8 cellular contexts compared by ENCODE assay signal in genomic region chr11:64185323-64186204, GRCh38. TPM values are rescaled to one million over a fixed set of nuclear protein-coding genes. Genes with fewer than 3 reads are reported as not detected.
DNase-seq lines count a peak whose midpoint lies in the region; ATAC-seq and FAIRE-seq lines count a peak whose summit lies in the region.

Gene STIP1, plus strand, starts transcription at chr11:64186171. Its CDS starts 91 bp downstream, at chr11:64186262.

- H3K27me3 ChIP-seq in endocrine pancreas (ENCODE audit: control insufficient read depth, insufficient read depth, low read length) (no peaks in the 10 kb centered on the region), mesendoderm (ENCODE audit: insufficient read depth, low read length, poor library complexity) (no peaks in the 10 kb centered on the region)

- peak within 1 kb of the TSS; percentile 97 for H3K18ac ChIP-seq in mesendoderm (ENCODE audit: low read length)

- H2BK15ac ChIP-seq in mesendoderm (replicated peaks; ENCODE audit: low read depth) = no peak within 1 kb of the TSS

- H3K4me1 ChIP-seq in endocrine pancreas (ENCODE audit: control insufficient read depth, insufficient read depth, low read length) = no peaks in the 10 kb centered on the region
- H3K4me1 ChIP-seq in mesendoderm (ENCODE audit: control insufficient read depth, low read depth, low read length) = no peaks in the 10 kb centered on the region

- H3K79me1 ChIP-seq in mesendoderm (ENCODE audit: low read length) = peaks cover 11% of the 10 kb centered on the region

- in situ Hi-C loops in Caki2 (cut with HindIII; ENCODE audit: low pct_unique_long_range_greater_than_20kb, low sequenced_read_pairs) = no loop called here

- FAIRE-seq in HTR-8/SVneo (lab: Jason Lieb, UNC) = no peak

- peak within 1 kb of the TSS; percentile 15 for H2AK5ac ChIP-seq in mesendoderm (ENCODE audit: low read length)

- peak; percentile 100 for DNase-seq in Caki2 (ENCODE audit: low read depth)
- DNase-seq in HTR-8/SVneo (ENCODE audit: insufficient read length, low spot score) = peak; percentile 99
- DNase-seq in NOMO-1 treated with dmso at 0.1 percent for 144 hours (lab: John Stamatoyannopoulos, UW; ENCODE audit: unreplicated experiment) = peak; percentile 100
- DNase-seq in activated CD8-positive, alpha-beta memory T cell treated with anti-CD3 and anti-CD28 coated beads for 48 hours (ENCODE audit: low read depth in 2 of 3, low spot score in 2 of 3) = peak; percentile 89 to 97 (median 96)
- DNase-seq in mesendoderm = peak; percentile 100
- DNase-seq in stimulated activated CD8-positive, alpha-beta memory T cell treated with anti-CD3 and anti-CD28 coated beads, Interleukin-15, amount 100 ng/mL, for 1 hour (ENCODE audit: low read depth) = peak; percentile 96

- peak within 1 kb of the TSS; percentile 69 for H2BK5ac ChIP-seq in mesendoderm (ENCODE audit: low read length)

- H3K4me3 ChIP-seq in endocrine pancreas (ENCODE audit: control insufficient read depth, insufficient read depth, low read length) (peak within 1 kb of the TSS; percentile 19), mesendoderm (ENCODE audit: low read length) (peak within 1 kb of the TSS; percentile 50)

- H3K23ac ChIP-seq in mesendoderm (ENCODE audit: low read length) = peak within 1 kb of the TSS; percentile 10

- peak within 1 kb of the TSS; percentile 88 for H3K27ac ChIP-seq in mesendoderm (ENCODE audit: low read depth, low read length)

- peak; percentile 82 for ATAC-seq in GM21367 (IDR thresholded peaks at IDR 0.05; ENCODE audit: unreplicated experiment)

- no peaks in the 10 kb centered on the region for H3K36me3 ChIP-seq in endocrine pancreas (ENCODE audit: control insufficient read depth, insufficient read depth, low read length)
- peaks cover 4% of the 10 kb centered on the region for H3K36me3 ChIP-seq in mesendoderm (ENCODE audit: control insufficient read depth, insufficient read depth, low read length)

- no peak within 1 kb of the TSS for H4K5ac ChIP-seq in mesendoderm (ENCODE audit: low read length)

- peak within 1 kb of the TSS; percentile 80 for H3K4me2 ChIP-seq in mesendoderm (ENCODE audit: low read length)

- no CpG with 5 or more reads among the region's 72 CpGs for WGBS in mesendoderm (ENCODE audit: extremely low coverage, insufficient coverage, low lambda C conversion rate)

- H3K4ac ChIP-seq in mesendoderm (ENCODE audit: low read depth, low read length) = peak within 1 kb of the TSS; percentile 99

- H3K56ac ChIP-seq in mesendoderm (ENCODE audit: low read length) = peak within 1 kb of the TSS; percentile 98

- peak within 1 kb of the TSS; percentile 97 for H2BK120ac ChIP-seq in mesendoderm (ENCODE audit: low read depth, low read length)

- H3K9ac ChIP-seq in endocrine pancreas (ENCODE audit: control insufficient read depth, insufficient read depth, low read length) (peak within 1 kb of the TSS; percentile 84), mesendoderm (ENCODE audit: low read length) (peak within 1 kb of the TSS; percentile 95)

- peaks cover 13% of the 10 kb centered on the region for H3K79me2 ChIP-seq in mesendoderm (ENCODE audit: control insufficient read depth, insufficient read depth, low read length)

- no peaks in the 10 kb centered on the region for H3K9me3 ChIP-seq in endocrine pancreas (ENCODE audit: control insufficient read depth, low read length)

- H4K8ac ChIP-seq in mesendoderm (ENCODE audit: low read depth, low read length) = no peak within 1 kb of the TSS

RNA-seq across cellular contexts. Expression of gene STIP1, which starts in this region (rescaled TPM):
- 134 and 157 TPM in 2 replicates for total RNA-seq in Caki2 (2014; rRNA removed; shearing (Covaris generic); ENCODE audit: low replicate concordance)
- 212 TPM for polyA plus RNA-seq in mesendoderm (2013, experiment 1 of 2)
- polyA plus RNA-seq in mesendoderm (2013, experiment 2 of 2) = 213 TPM

Comparison
In these comparisons a context has a peak if more than half of its experiments do, and no peak if none do; other contexts are left out.
1. Peak in every context shown above with its lines: DNase-seq, ATAC-seq, H3K4me3 ChIP-seq and H3K27ac ChIP-seq.